1 cellular context compared by ENCODE assay signal in the genomic region with DNA sequence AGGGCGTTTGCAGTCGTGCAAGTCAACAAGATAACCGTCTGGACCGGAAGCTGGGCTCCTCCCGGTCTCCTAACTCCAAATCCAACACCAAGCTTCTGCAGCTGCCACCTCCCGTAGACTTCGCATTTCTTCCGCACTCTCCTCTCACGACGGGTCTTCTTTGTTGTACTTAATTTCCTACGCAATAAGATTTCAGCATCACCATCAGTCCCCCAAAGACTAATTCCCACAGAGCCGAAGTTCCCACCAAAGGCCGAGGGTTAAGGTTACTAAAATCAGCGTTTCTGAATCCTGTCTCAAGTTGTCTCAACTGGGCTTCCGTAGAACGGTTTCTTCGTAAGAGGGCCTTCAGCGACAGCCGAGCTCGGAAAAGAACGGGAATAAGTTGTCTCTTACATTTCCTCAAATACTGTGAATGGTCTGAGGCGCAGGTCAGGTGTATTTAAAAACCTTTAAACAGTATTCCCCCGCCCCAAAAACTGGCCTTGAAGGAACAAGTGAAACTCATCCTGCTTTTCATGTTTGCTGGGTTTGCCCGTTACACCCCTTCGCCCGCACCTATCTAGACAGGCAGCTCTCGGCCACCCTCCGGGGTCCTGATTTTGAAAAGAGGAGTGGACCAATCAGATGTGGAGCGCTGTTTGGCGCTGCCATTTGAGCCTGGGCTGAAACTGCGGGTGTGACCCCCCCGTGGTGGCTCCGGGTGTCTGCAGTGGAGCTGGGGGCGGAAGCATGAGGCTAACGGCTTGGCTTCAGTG.
A peak's percentile ranks its signal among the peaks of the same experiment; 100 is the strongest.
TF ChIP-seq lines count a peak whose summit lies in the region.

A gene (plus strand): TSS at position 693 of the 758 bp plus-strand sequence.

TF ChIP-seq in GM12878, 131 proteins besides CTCF, POLR2A, EP300 and RAD21 (continued from another document):
- TF ChIP-seq, protein P1, sequence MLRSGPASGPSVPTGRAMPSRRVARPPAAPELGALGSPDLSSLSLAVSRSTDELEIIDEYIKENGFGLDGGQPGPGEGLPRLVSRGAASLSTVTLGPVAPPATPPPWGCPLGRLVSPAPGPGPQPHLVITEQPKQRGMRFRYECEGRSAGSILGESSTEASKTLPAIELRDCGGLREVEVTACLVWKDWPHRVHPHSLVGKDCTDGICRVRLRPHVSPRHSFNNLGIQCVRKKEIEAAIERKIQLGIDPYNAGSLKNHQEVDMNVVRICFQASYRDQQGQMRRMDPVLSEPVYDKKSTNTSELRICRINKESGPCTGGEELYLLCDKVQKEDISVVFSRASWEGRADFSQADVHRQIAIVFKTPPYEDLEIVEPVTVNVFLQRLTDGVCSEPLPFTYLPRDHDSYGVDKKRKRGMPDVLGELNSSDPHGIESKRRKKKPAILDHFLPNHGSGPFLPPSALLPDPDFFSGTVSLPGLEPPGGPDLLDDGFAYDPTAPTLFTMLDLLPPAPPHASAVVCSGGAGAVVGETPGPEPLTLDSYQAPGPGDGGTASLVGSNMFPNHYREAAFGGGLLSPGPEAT (IDR thresholded peaks at IDR 0.05; ENCODE audit: low read depth), result peak; percentile 92
- TF ChIP-seq, protein P2, sequence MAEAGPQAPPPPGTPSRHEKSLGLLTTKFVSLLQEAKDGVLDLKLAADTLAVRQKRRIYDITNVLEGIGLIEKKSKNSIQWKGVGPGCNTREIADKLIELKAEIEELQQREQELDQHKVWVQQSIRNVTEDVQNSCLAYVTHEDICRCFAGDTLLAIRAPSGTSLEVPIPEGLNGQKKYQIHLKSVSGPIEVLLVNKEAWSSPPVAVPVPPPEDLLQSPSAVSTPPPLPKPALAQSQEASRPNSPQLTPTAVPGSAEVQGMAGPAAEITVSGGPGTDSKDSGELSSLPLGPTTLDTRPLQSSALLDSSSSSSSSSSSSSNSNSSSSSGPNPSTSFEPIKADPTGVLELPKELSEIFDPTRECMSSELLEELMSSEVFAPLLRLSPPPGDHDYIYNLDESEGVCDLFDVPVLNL (IDR thresholded peaks at IDR 0.05; ENCODE audit: low read depth, low read length), result peak; percentile 89
- TF ChIP-seq, protein P3, sequence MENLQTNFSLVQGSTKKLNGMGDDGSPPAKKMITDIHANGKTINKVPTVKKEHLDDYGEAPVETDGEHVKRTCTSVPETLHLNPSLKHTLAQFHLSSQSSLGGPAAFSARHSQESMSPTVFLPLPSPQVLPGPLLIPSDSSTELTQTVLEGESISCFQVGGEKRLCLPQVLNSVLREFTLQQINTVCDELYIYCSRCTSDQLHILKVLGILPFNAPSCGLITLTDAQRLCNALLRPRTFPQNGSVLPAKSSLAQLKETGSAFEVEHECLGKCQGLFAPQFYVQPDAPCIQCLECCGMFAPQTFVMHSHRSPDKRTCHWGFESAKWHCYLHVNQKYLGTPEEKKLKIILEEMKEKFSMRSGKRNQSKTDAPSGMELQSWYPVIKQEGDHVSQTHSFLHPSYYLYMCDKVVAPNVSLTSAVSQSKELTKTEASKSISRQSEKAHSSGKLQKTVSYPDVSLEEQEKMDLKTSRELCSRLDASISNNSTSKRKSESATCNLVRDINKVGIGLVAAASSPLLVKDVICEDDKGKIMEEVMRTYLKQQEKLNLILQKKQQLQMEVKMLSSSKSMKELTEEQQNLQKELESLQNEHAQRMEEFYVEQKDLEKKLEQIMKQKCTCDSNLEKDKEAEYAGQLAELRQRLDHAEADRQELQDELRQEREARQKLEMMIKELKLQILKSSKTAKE (IDR thresholded peaks at IDR 0.05; ENCODE audit: low read depth, poor library complexity, severe bottlenecking), result peak; percentile 72
- TF ChIP-seq NR2F1 (conservative IDR thresholded peaks at IDR 0.05), result 0 out of 2 replicates have a peak, but pooled peaks have one; percentile 53
- TF ChIP-seq RBBP5 (conservative IDR thresholded peaks at IDR 0.05), result 0 out of 2 replicates have a peak, but pooled peaks have one; percentile 34
- peak; percentile 92 for TF ChIP-seq MYB (IDR thresholded peaks at IDR 0.05; ENCODE audit: borderline replicate concordance, low read depth, low read length)
- TF ChIP-seq EED (IDR thresholded peaks at IDR 0.05; ENCODE audit: low read depth), result 0 out of 2 replicates have a peak, but pooled peaks have one; percentile 26
- TF ChIP-seq NBN (IDR thresholded peaks at IDR 0.05), result peak; percentile 62
- 0 out of 2 replicates have a peak, but pooled peaks have one; percentile 16 for TF ChIP-seq CREB1 (IDR thresholded peaks at IDR 0.05; ENCODE audit: low read depth)
- 0 out of 2 replicates have a peak, but pooled peaks have one; percentile 52 for TF ChIP-seq GATAD2B (conservative IDR thresholded peaks at IDR 0.05; ENCODE audit: low read depth)
- TF ChIP-seq SP1 (IDR thresholded peaks at IDR 0.05; ENCODE audit: low read depth, low read length), result peak; percentile 11
- TF ChIP-seq SIX5 (IDR thresholded peaks at IDR 0.05; ENCODE audit: low read depth, low read length, severe bottlenecking), result peak; percentile 3
- peak; percentile 39 for TF ChIP-seq ATF7 (IDR thresholded peaks at IDR 0.05; ENCODE audit: low read depth)
- TF ChIP-seq, protein P4, sequence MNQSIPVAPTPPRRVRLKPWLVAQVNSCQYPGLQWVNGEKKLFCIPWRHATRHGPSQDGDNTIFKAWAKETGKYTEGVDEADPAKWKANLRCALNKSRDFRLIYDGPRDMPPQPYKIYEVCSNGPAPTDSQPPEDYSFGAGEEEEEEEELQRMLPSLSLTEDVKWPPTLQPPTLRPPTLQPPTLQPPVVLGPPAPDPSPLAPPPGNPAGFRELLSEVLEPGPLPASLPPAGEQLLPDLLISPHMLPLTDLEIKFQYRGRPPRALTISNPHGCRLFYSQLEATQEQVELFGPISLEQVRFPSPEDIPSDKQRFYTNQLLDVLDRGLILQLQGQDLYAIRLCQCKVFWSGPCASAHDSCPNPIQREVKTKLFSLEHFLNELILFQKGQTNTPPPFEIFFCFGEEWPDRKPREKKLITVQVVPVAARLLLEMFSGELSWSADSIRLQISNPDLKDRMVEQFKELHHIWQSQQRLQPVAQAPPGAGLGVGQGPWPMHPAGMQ (IDR thresholded peaks at IDR 0.05; ENCODE audit: borderline replicate concordance), result peak; percentile 90
- TF ChIP-seq, protein P5, sequence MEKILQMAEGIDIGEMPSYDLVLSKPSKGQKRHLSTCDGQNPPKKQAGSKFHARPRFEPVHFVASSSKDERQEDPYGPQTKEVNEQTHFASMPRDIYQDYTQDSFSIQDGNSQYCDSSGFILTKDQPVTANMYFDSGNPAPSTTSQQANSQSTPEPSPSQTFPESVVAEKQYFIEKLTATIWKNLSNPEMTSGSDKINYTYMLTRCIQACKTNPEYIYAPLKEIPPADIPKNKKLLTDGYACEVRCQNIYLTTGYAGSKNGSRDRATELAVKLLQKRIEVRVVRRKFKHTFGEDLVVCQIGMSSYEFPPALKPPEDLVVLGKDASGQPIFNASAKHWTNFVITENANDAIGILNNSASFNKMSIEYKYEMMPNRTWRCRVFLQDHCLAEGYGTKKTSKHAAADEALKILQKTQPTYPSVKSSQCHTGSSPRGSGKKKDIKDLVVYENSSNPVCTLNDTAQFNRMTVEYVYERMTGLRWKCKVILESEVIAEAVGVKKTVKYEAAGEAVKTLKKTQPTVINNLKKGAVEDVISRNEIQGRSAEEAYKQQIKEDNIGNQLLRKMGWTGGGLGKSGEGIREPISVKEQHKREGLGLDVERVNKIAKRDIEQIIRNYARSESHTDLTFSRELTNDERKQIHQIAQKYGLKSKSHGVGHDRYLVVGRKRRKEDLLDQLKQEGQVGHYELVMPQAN (conservative IDR thresholded peaks at IDR 0.05), result peak; percentile 99
